20 cellular contexts compared by ENCODE assay signal in the genomic region with DNA sequence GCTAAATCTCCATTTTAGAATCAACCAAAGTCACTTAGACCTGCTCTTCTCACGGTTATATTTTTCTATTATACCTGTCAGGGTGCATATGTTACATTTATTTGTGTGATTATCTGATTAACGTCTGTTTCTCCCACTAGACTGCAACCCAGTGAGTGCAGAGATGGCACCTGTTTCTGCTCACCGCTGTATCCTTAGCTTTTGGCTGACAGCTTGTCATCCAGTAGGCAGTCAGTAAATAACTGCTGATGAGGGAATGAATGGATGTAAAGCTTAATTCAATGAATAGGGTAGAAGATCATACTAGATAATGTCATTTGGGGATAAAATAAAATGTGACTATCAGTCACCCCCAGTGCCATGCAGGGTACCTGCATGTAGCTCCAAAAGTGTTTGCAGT. TPM values are rescaled to one million over a fixed set of nuclear protein-coding genes. Genes with fewer than 3 reads are reported as not detected.
DNase-seq lines count a peak whose midpoint lies in the region; ATAC-seq, FAIRE-seq and TF ChIP-seq lines count a peak whose summit lies in the region.
"Had no signal": no experiment of that assay in that cellular context is flagged by ENCODE, and none has a peak within 500 bp of the region (broad histone marks: within the 10 kb centered on the region; RNA-seq: fewer than 3 reads in every experiment).

No MANE protein-coding gene starts in this region.

- no peaks in the 10 kb centered on the region for H4K20me1 ChIP-seq in GM12878 (ENCODE audit: control insufficient read depth, insufficient read depth)

- in situ Hi-C loops in GM12878 (cut with MboI): no loop called here

- peak overlapping the region; percentile 93 for H3K27ac ChIP-seq in HUES64 (ENCODE audit: low read depth, low read length)
- H3K27ac ChIP-seq in GM12878 (ENCODE audit: control insufficient read depth, insufficient read depth): no peak overlapping the region
- no peak overlapping the region for H3K27ac ChIP-seq in tibial artery
- H3K27ac ChIP-seq: brain microvascular endothelial cell, coronary artery had no signal

- intact Hi-C loops in GM12878 (cut with micrococcal nuclease; ENCODE audit: unreplicated experiment): loop anchor here (1.0 kb wide), 1 partner anchor 214 kb away; no protein-coding TSS in a partner anchor
- intact Hi-C loops in tibial artery (cut with DNase I; ENCODE audit: low total_unique reads): loop anchor here (2.0 kb wide), 1 partner anchor 220 kb away; no protein-coding TSS in a partner anchor

- no TSS peak for BruUV-seq in GM12878 (replicated peaks; lab: Mats Ljungman, UMichigan)

- SMC1A ChIA-PET in GM12878 (lab: Charles Lee; ENCODE audit: uncharacterized antibody, unreplicated experiment): interaction anchor here (0.6 to 3.0 kb wide), 8 partner anchors 9 to 238 kb away, joined by 3 to 26 read pairs (median 3); no protein-coding TSS in a partner anchor

- TF ChIP-seq RAD21 in GM12878 (IDR thresholded peaks at IDR 0.05; ENCODE audit: insufficient read depth, low read depth, low read length): no peak

- H3K4me3 ChIP-seq in HUES64 (ENCODE audit: low read length) (no peak overlapping the region), GM12878 (no peak overlapping the region), tibial artery (no peak overlapping the region)
- H3K4me3 ChIP-seq: gastroesophageal sphincter had no signal

- H3K79me2 ChIP-seq in GM12878 (ENCODE audit: control insufficient read depth, insufficient read depth, low read length): no peaks in the 10 kb centered on the region

- no peaks in the 10 kb centered on the region for H3K36me3 Mint-ChIP-seq in activated CD4-positive, alpha-beta T cell treated with anti-CD3 and anti-CD28 coated beads, Interleukin-2, amount 10 ng/mL, durations not matched to agents 7 days and 5 days (ENCODE audit: low read depth)
- no peaks in the 10 kb centered on the region for H3K36me3 Mint-ChIP-seq in neural crest cell (ENCODE audit: low read depth)
- H3K36me3 Mint-ChIP-seq: naive thymus-derived CD8-positive, alpha-beta T cell had no signal

- H3K36me3 ChIP-seq in HUES64 (ENCODE audit: insufficient read depth, low read length) (no peaks in the 10 kb centered on the region), GM12878 (ENCODE audit: control insufficient read depth in 2 of 2, insufficient read depth in 2 of 2, low read length in 1 of 2) (no peaks in the 10 kb centered on the region), tibial artery (no peaks in the 10 kb centered on the region)
- H3K36me3 ChIP-seq: brain microvascular endothelial cell, gastroesophageal sphincter, SJCRH30 had no signal

- POLR2A ChIA-PET in activated CD4-positive, alpha-beta T cell treated with anti-CD3 and anti-CD28 coated beads, Interleukin-2, amount 10 ng/mL, durations not matched to agents 7 days and 5 days (lab: Charles Lee): no interaction called here
- POLR2A ChIA-PET in GM12878 (lab: Charles Lee): no interaction called here

- TF ChIP-seq CTCF in GM12878 (IDR thresholded peaks at IDR 0.05 in 2 of 3, conservative IDR thresholded peaks at IDR 0.05 in 1 of 3; ENCODE audit: control insufficient read depth in 2 of 3, extremely low read depth in 1 of 3, insufficient read depth in 1 of 3, low read depth in 3 of 3, low read length in 3 of 3) (no peak), neural crest cell (conservative IDR thresholded peaks at IDR 0.05) (no peak), tibial artery (IDR thresholded peaks at IDR 0.05) (no peak)

- H3K4me3 Mint-ChIP-seq in activated CD4-positive, alpha-beta T cell treated with anti-CD3 and anti-CD28 coated beads, Interleukin-2, amount 10 ng/mL, durations not matched to agents 7 days and 5 days: no peak overlapping the region
- no peak overlapping the region for H3K4me3 Mint-ChIP-seq in neural crest cell
- H3K4me3 Mint-ChIP-seq: naive thymus-derived CD8-positive, alpha-beta T cell; T-helper 2 cell treated with Interferon-gamma antibody and Interleukin-4, amounts not matched to agents 5 μg/mL and 100 μg/mL, for 36 hours had no signal

- no peaks in the 10 kb centered on the region for H3K9me3 Mint-ChIP-seq in activated CD4-positive, alpha-beta T cell treated with anti-CD3 and anti-CD28 coated beads, Interleukin-2, amount 10 ng/mL, durations not matched to agents 7 days and 5 days
- no peaks in the 10 kb centered on the region for H3K9me3 Mint-ChIP-seq in neural crest cell
- H3K9me3 Mint-ChIP-seq: naive thymus-derived CD8-positive, alpha-beta T cell; T-helper 2 cell treated with Interferon-gamma antibody and Interleukin-4, amounts not matched to agents 5 μg/mL and 100 μg/mL, for 36 hours had no signal

- no peak for FAIRE-seq in GM12878 (lab: Jason Lieb, UNC)
- FAIRE-seq: A204.1, GM19239 had no signal

- peak; percentile 10; the same call in 2 of the 3 replicates for ATAC-seq in GM12878

- RAD21 ChIA-PET in GM12878 (lab: Charles Lee; ENCODE audit: unreplicated experiment): interaction anchor here (0.6 to 7.2 kb wide), 8 partner anchors 19 to 219 kb away, joined by 3 to 46 read pairs (median 6); no protein-coding TSS in a partner anchor

- H3K4me1 ChIP-seq in HUES64 (ENCODE audit: insufficient read depth, low read length) (peaks cover 33% of the 10 kb centered on the region), GM12878 (ENCODE audit: control insufficient read depth, insufficient read depth, low read length) (no peaks in the 10 kb centered on the region), tibial artery (peaks cover 0 to 19% (median 10%) of the 10 kb centered on the region in 4 donors)

- 87% methylated on average over 2 of the region's 3 CpGs for WGBS in HUES64
- 33% methylated on average over 3 of the region's 3 CpGs for WGBS in GM12878 (ENCODE audit: insufficient coverage, insufficient replicate concordance, low lambda C conversion rate, missing lambda C conversion rate)

- H3K27ac Mint-ChIP-seq in activated CD4-positive, alpha-beta T cell treated with anti-CD3 and anti-CD28 coated beads, Interleukin-2, amount 10 ng/mL, durations not matched to agents 7 days and 5 days: peak overlapping the region; percentile 50
- peak overlapping the region; percentile 59 for H3K27ac Mint-ChIP-seq in neural crest cell (ENCODE audit: unreplicated experiment)
- H3K27ac Mint-ChIP-seq: T-helper 2 cell treated with Interferon-gamma antibody and Interleukin-4, amounts not matched to agents 5 μg/mL and 100 μg/mL, for 36 hours had no signal

- TF ChIP-seq EP300 in GM12878 (IDR thresholded peaks at IDR 0.05; ENCODE audit: borderline replicate concordance in 1 of 2, control insufficient read depth in 1 of 2, low read depth in 2 of 2, low read length in 2 of 2): no peak

- H3K4me1 Mint-ChIP-seq in activated CD4-positive, alpha-beta T cell treated with anti-CD3 and anti-CD28 coated beads, Interleukin-2, amount 10 ng/mL, durations not matched to agents 7 days and 5 days: peaks cover 11% of the 10 kb centered on the region
- H3K4me1 Mint-ChIP-seq in neural crest cell: peaks cover 39% of the 10 kb centered on the region

- peaks cover 6% of the 10 kb centered on the region for H3K27me3 Mint-ChIP-seq in activated CD4-positive, alpha-beta T cell treated with anti-CD3 and anti-CD28 coated beads, Interleukin-2, amount 10 ng/mL, durations not matched to agents 7 days and 5 days
- no peaks in the 10 kb centered on the region for H3K27me3 Mint-ChIP-seq in neural crest cell (ENCODE audit: low read depth)

- H3K27me3 ChIP-seq in HUES64 (ENCODE audit: insufficient read depth, low read length) (no peaks in the 10 kb centered on the region), GM12878 (replicated peaks in 1 of 2; ENCODE audit: control insufficient read depth in 2 of 2, insufficient read depth in 2 of 2, low read length in 1 of 2) (peaks cover 0 to 1% of the 10 kb centered on the region in 2 experiments; a peak in 1 of 4 replicates), tibial artery (no peaks in the 10 kb centered on the region)
- H3K27me3 ChIP-seq: brain microvascular endothelial cell, gastroesophageal sphincter, SJCRH30 had no signal

- no peak for TF ChIP-seq POLR2A in GM12878 (IDR thresholded peaks at IDR 0.05; ENCODE audit: low read depth, low read length)

- H3K9ac ChIP-seq in HUES64 (ENCODE audit: low read depth, low read length) (peak overlapping the region; percentile 52; the same call in 1 of the 2 replicates), GM12878 (ENCODE audit: control insufficient read depth, insufficient read depth, low read length) (no peak overlapping the region)

- no peak overlapping the region for H2AFZ ChIP-seq in GM12878 (ENCODE audit: control insufficient read depth, low read depth, low read length)

- H3K9me3 ChIP-seq in HUES64 (ENCODE audit: insufficient read depth, low read depth, low read length): no peaks in the 10 kb centered on the region
- H3K9me3 ChIP-seq in GM12878 (replicated peaks; ENCODE audit: control insufficient read depth, insufficient read depth, low read length): no peaks in the 10 kb centered on the region
- no peaks in the 10 kb centered on the region for H3K9me3 ChIP-seq in tibial artery
- H3K9me3 ChIP-seq: gastroesophageal sphincter, SJCRH30 had no signal

- no peak overlapping the region for H3K4me2 ChIP-seq in GM12878 (ENCODE audit: control insufficient read depth, insufficient read depth)

- CTCF ChIA-PET in activated CD4-positive, alpha-beta T cell treated with anti-CD3 and anti-CD28 coated beads, Interleukin-2, amount 10 ng/mL, durations not matched to agents 7 days and 5 days (lab: Charles Lee): interaction anchor here (0.6 to 2.9 kb wide), 5 partner anchors 22 to 343 kb away, joined by 3 to 12 read pairs (median 5); no protein-coding TSS in a partner anchor
- CTCF ChIA-PET in GM12878 (lab: Yijun Ruan, JAX): interaction anchor here (0.6 to 2.9 kb wide), 32 partner anchors 8 to 502 kb away, joined by 3 to 30 read pairs (median 4); no protein-coding TSS in a partner anchor

- no peak for DNase-seq in activated CD4-positive, alpha-beta T cell treated with anti-CD3 and anti-CD28 coated beads, Interleukin-2, amount 10 ng/mL, durations not matched to agents 7 days and 5 days
- no peak for DNase-seq in activated CD4-positive, alpha-beta T cell treated with anti-CD3 and anti-CD28 coated beads, Interleukin-2, amount 50 U/mL, for 48 hours
- no peak for DNase-seq in GM12878 (ENCODE audit: low read depth, low spot score)
- DNase-seq in neural crest cell (ENCODE audit: low read depth, low spot score): no peak
- DNase-seq in tibial artery: no peak
- no peak for DNase-seq in activated gamma-delta T cell treated with Interleukin-2 at 50 U/mL for 16 hours
- no peak for DNase-seq in DMS53 (lab: John Stamatoyannopoulos, UW)
- DNase-seq: activated effector memory CD4-positive, alpha-beta T cell treated with Interleukin-2 at 50 U/mL for 16 hours had no signal

RNA-seq across cellular contexts. Expression of a gene that starts 6.9 kb away (rescaled TPM):
- total RNA-seq in activated CD4-positive, alpha-beta T cell treated with anti-CD3 and anti-CD28 coated beads, Interleukin-2, amount 10 ng/mL, durations not matched to agents 7 days and 5 days: not detected
- polyA plus RNA-seq in HUES64 (2013, experiment 1 of 2): not detected
- polyA plus RNA-seq in HUES64 (2013, experiment 2 of 2): 0.19 TPM
- total RNA-seq in GM12878 (2013; cell fraction: nucleolus; rRNA removed): not detected in 2 replicates
- total RNA-seq in GM12878 (2014; rRNA removed): not detected in 2 replicates
- total RNA-seq in GM12878 (2014; rRNA removed; fragmentation: Illumina TruSeq; extraction: Trizol): not detected in 2 replicates
- not detected in 2 replicates for total RNA-seq in GM12878 (2021)
- polyA plus RNA-seq in GM12878 (2011; ENCODE audit: low read depth): not detected
- 0.05 and 0.06 TPM in 2 replicates for polyA plus RNA-seq in GM12878 (2011; rRNA removed)
- polyA plus RNA-seq in GM12878 (2011; cell fraction: cytosol; rRNA removed): 0.05 and 0.09 TPM in 2 replicates
- 0.07 TPM in 1 of 2 replicates, not detected in the other for polyA plus RNA-seq in GM12878 (2011; cell fraction: nucleus; rRNA removed)
- not detected in 2 replicates for polyA plus RNA-seq in GM12878 (2012)
- not detected in 2 replicates for polyA plus RNA-seq in GM12878 (2014; fragmentation: Illumina TruSeq; extraction: Trizol)
- polyA plus RNA-seq in GM12878 (2014; fragmentation: Nextera tagmentation; extraction: Ambion mirVana): not detected
- not detected in 2 replicates for polyA plus RNA-seq in GM12878 (2014; rRNA removed)
- polyA plus RNA-seq in GM12878 (2016; fragmentation: Nextera tagmentation; extraction: Ambion mirVana): under 1 TPM in 1 of 2 experiments, not detected in 1; 0.14 TPM
- 0.15 TPM in 1 of 2 replicates, not detected in the other for polyA minus RNA-seq in GM12878 (2011; rRNA and poly(A)+ RNA removed)
- not detected in 2 replicates for polyA minus RNA-seq in GM12878 (2011; cell fraction: cytosol; rRNA and poly(A)+ RNA removed)
- polyA minus RNA-seq in GM12878 (2011; cell fraction: nucleus; rRNA and poly(A)+ RNA removed): 0.24 TPM in 1 of 2 replicates, not detected in the other
- 0.14 TPM in 1 of 2 replicates, not detected in the other for total RNA-seq in neural crest cell
- total RNA-seq: gastroesophageal sphincter; naive thymus-derived CD8-positive, alpha-beta T cell; posterior vena cava had no signal
- polyA plus RNA-seq: BJ; naive thymus-derived CD8-positive, alpha-beta T cell; urinary bladder had no signal
